1 cellular context compared by ENCODE assay signal in genomic region chr7:101201695-101202602, GRCh38.
TF ChIP-seq lines count a peak whose summit lies in the region.

No MANE protein-coding gene starts in this region.

TF ChIP-seq in HepG2, 621 proteins besides CTCF, POLR2A, EP300 and RAD21 (continued from another document and continues in another):
- TF ChIP-seq ZHX2 (IDR thresholded peaks at IDR 0.05; ENCODE audit: low read depth) (0 out of 2 replicates have a peak, but pooled peaks have one; percentile 41), ZHX2 (CRISPR knock-in tag; IDR thresholded peaks at IDR 0.05; ENCODE audit: borderline replicate concordance) (no peak), TFDP1 (CRISPR knock-in tag; IDR thresholded peaks at IDR 0.05; ENCODE audit: borderline replicate concordance) (peak; percentile 57; the same call in 1 of the 2 replicates), GABPB1 (CRISPR knock-in tag; IDR thresholded peaks at IDR 0.05) (peak; percentile 76), ERF (CRISPR knock-in tag; IDR thresholded peaks at IDR 0.05) (no peak), TBL1XR1 (IDR thresholded peaks at IDR 0.05; ENCODE audit: borderline replicate concordance, low read length, partially characterized antibody) (no peak), CHCHD3 (CRISPR knock-in tag; IDR thresholded peaks at IDR 0.05) (peak; percentile 77; the same call in 1 of the 2 replicates), ZNF34 (CRISPR knock-in tag; IDR thresholded peaks at IDR 0.05; ENCODE audit: borderline replicate concordance) (no peak), ZNF234 (CRISPR knock-in tag; conservative IDR thresholded peaks at IDR 0.05) (no peak), TIGD3 (CRISPR knock-in tag; IDR thresholded peaks at IDR 0.05; ENCODE audit: borderline replicate concordance) (0 out of 2 replicates have a peak, but pooled peaks have one; percentile 39), MYPOP (CRISPR knock-in tag; IDR thresholded peaks at IDR 0.05) (peak; percentile 43; the same call in 1 of the 2 replicates), CBFB (CRISPR knock-in tag; IDR thresholded peaks at IDR 0.05) (no peak), SRY (CRISPR knock-in tag; IDR thresholded peaks at IDR 0.05) (no peak), ZNF646 (CRISPR knock-in tag; IDR thresholded peaks at IDR 0.05) (0 out of 2 replicates have a peak, but pooled peaks have one; percentile 41), DNMT3B (CRISPR knock-in tag; conservative IDR thresholded peaks at IDR 0.05) (no peak), SETDB1 (CRISPR knock-in tag; IDR thresholded peaks at IDR 0.05; ENCODE audit: borderline replicate concordance) (no peak), ZNF782 (CRISPR knock-in tag; IDR thresholded peaks at IDR 0.05; ENCODE audit: borderline replicate concordance) (no peak), KAT8 (CRISPR knock-in tag; IDR thresholded peaks at IDR 0.05) (peak; percentile 23; the same call in 1 of the 2 replicates), ZNF687 (CRISPR knock-in tag; IDR thresholded peaks at IDR 0.05) (peak; percentile 89), ARHGAP35 (CRISPR knock-in tag; IDR thresholded peaks at IDR 0.05; ENCODE audit: borderline replicate concordance) (no peak), ZNF770 (CRISPR knock-in tag; IDR thresholded peaks at IDR 0.05) (peak; percentile 83), MXD1 (CRISPR knock-in tag; IDR thresholded peaks at IDR 0.05) (peak; percentile 61), ELF4 (CRISPR knock-in tag; IDR thresholded peaks at IDR 0.05; ENCODE audit: borderline replicate concordance) (no peak), KLF9 (CRISPR knock-in tag; IDR thresholded peaks at IDR 0.05; ENCODE audit: low read depth) (0 out of 2 replicates have a peak, but pooled peaks have one; percentile 20), IRF9 (CRISPR knock-in tag; IDR thresholded peaks at IDR 0.05; ENCODE audit: borderline replicate concordance) (peak; percentile 68; the same call in 1 of the 2 replicates), CERS6 (CRISPR knock-in tag; IDR thresholded peaks at IDR 0.05) (no peak), ZFX (CRISPR knock-in tag; IDR thresholded peaks at IDR 0.05; ENCODE audit: low read depth) (peak; percentile 94)
